Comparison of ENCODE assay signal across 27 cellular contexts in the genomic region with DNA sequence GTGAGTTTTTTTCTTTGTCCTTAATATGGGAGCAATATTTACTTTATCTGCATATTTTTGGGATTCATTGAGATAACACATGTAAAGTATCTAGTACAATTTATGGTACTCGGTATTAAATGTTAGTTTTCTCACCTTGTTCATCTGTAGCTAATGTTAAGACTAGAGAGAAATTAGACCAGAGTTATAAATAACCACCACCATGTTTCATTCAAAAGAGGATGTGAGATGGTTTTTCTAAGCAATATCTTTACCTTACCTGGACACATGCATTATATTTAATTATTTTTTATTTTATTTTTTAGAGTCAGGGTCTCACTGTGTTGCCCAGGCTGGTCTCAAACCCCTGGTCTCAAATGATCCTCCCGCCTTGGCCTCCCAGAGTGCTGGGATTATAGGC. TPM values are rescaled to one million over a fixed set of nuclear protein-coding genes. Genes with fewer than 3 reads are reported as not detected.
A peak's percentile ranks its signal among the peaks of the same experiment; 100 is the strongest.
DNase-seq lines count a peak whose midpoint lies in the region; ATAC-seq, FAIRE-seq and TF ChIP-seq lines count a peak whose summit lies in the region.
"Had no signal": no experiment of that assay in that cellular context is flagged by ENCODE, and none has a peak within 500 bp of the region (broad histone marks: within the 10 kb centered on the region; RNA-seq: fewer than 3 reads in every experiment).

No MANE protein-coding gene starts in this region.

- no peak overlapping the region for H2AFZ ChIP-seq in GM12878 (ENCODE audit: control insufficient read depth, low read depth, low read length)
- H2AFZ ChIP-seq: GM23338 had no signal

- H3K9me3 ChIP-seq in GM12878 (replicated peaks; ENCODE audit: control insufficient read depth, insufficient read depth, low read length): no peaks in the 10 kb centered on the region
- no peaks in the 10 kb centered on the region for H3K9me3 ChIP-seq in A673 (ENCODE audit: low read depth, low read length, poor library complexity, severe bottlenecking)
- H3K9me3 ChIP-seq: thyroid gland had no signal

- SMC1A ChIA-PET in GM12878 (lab: Charles Lee; ENCODE audit: uncharacterized antibody, unreplicated experiment): interaction anchor here (0.6 to 2.6 kb wide), 7 partner anchors 11 to 183 kb away, joined by 3 to 9 read pairs (median 3); no protein-coding TSS in a partner anchor

- H3K36me3 ChIP-seq in GM12878 (ENCODE audit: control insufficient read depth in 2 of 2, insufficient read depth in 2 of 2, low read length in 1 of 2) (no peaks in the 10 kb centered on the region), A673 (ENCODE audit: insufficient read depth, low read length, poor library complexity, severe bottlenecking) (no peaks in the 10 kb centered on the region)
- H3K36me3 ChIP-seq: thyroid gland had no signal

- no peak overlapping the region for H3K9ac ChIP-seq in GM12878 (ENCODE audit: control insufficient read depth, insufficient read depth, low read length)

- no peak for FAIRE-seq in GM12878 (lab: Jason Lieb, UNC)
- FAIRE-seq: astrocyte, K562 had no signal

- in situ Hi-C loops in GM12878 (cut with MboI): no loop called here

- peak overlapping the region; percentile 60 for H3K4me2 ChIP-seq in GM12878 (ENCODE audit: control insufficient read depth, insufficient read depth)
- H3K4me2 ChIP-seq: GM23338 had no signal

- no peak for TF ChIP-seq RAD21 in GM12878 (IDR thresholded peaks at IDR 0.05; ENCODE audit: insufficient read depth, low read depth, low read length)

- H3K4me3 ChIP-seq in GM12878: no peak overlapping the region
- no peak overlapping the region for H3K4me3 ChIP-seq in A673 (ENCODE audit: low read depth, low read length, poor library complexity, severe bottlenecking)
- H3K4me3 ChIP-seq: GM23338, K562, left ventricle myocardium inferior, SK-N-MC, thyroid gland had no signal

- 90% methylated on average over 2 of the region's 2 CpGs for WGBS in GM12878 (ENCODE audit: insufficient coverage, insufficient replicate concordance, low lambda C conversion rate, missing lambda C conversion rate)

- TF ChIP-seq POLR2A in GM12878 (IDR thresholded peaks at IDR 0.05; ENCODE audit: low read depth, low read length): no peak

- intact Hi-C loops in GM12878 (cut with micrococcal nuclease; ENCODE audit: unreplicated experiment): no loop called here
- intact Hi-C loops in A673 (cut with micrococcal nuclease; ENCODE audit: unreplicated experiment): no loop called here

- H4K20me1 ChIP-seq in GM12878 (ENCODE audit: control insufficient read depth, insufficient read depth): no peaks in the 10 kb centered on the region

- ATAC-seq in GM18517 (IDR thresholded peaks at IDR 0.05; ENCODE audit: unreplicated experiment) (peak; percentile 40), GM21526 (IDR thresholded peaks at IDR 0.05; ENCODE audit: low FRiP score, unreplicated experiment) (peak; percentile 51), HG03095 (IDR thresholded peaks at IDR 0.05; ENCODE audit: unreplicated experiment) (peak; percentile 48), GM12878 (peak; percentile 74)
- ATAC-seq: activated CD8-positive, alpha-beta memory T cell treated with anti-CD3 and anti-CD28 coated beads, Interleukin-2, amount 10 ng/mL, durations not matched to agents 7 days and 5 days; K562; naive thymus-derived CD8-positive, alpha-beta T cell; right cardiac atrium had no signal

- H3K27ac ChIP-seq in GM12878 (ENCODE audit: control insufficient read depth, insufficient read depth) (0 out of 2 replicates have a peak overlapping the region, but pooled peaks have one; percentile 6), A673 (ENCODE audit: low read depth, low read length, poor library complexity, severe bottlenecking) (no peak overlapping the region)
- H3K27ac ChIP-seq: left ventricle myocardium inferior, SK-N-MC, thyroid gland had no signal

- DNase-seq in GM12878 (ENCODE audit: low read depth, low spot score) (no peak), hepatic stellate cell (ENCODE audit: low spot score) (no peak), DMS79 (lab: John Stamatoyannopoulos, UW) (no peak), A673 (ENCODE audit: low spot score) (no peak), cerebellar nuclear complex (lab: John Stamatoyannopoulos, UW) (no peak)
- DNase-seq: activated CD4-positive, alpha-beta T cell treated with anti-CD3 and anti-CD28 coated beads, Interleukin-2, amount 10 ng/mL, durations not matched to agents 24 days and 14 days; activated CD8-positive, alpha-beta memory T cell treated with anti-CD3 and anti-CD28 coated beads, Interleukin-2, amount 10 ng/mL, durations not matched to agents 7 days and 5 days; CD4-positive, alpha-beta memory T cell; DMS 273 treated with DMSO at 0.1 percent for 48 hours; erythroblast; foreskin fibroblast; GF-D8; hippocampal formation; left ventricle myocardium inferior; naive thymus-derived CD8-positive, alpha-beta T cell; NCI-H2171 treated with DMSO at 0.1 percent for 48 hours; NCI-H524 treated with DMSO at 0.1 percent for 48 hours; right cardiac atrium; stimulated activated CD4-positive, alpha-beta T cell treated with anti-CD3 and anti-CD28 coated beads, Interleukin-4, amount 100 ng/mL, for 24 hours; thyroid gland had no signal

- TF ChIP-seq CTCF in GM12878 (IDR thresholded peaks at IDR 0.05 in 2 of 3, conservative IDR thresholded peaks at IDR 0.05 in 1 of 3; ENCODE audit: control insufficient read depth in 2 of 3, extremely low read depth in 1 of 3, insufficient read depth in 1 of 3, low read depth in 3 of 3, low read length in 3 of 3) (no peak), A673 (conservative IDR thresholded peaks at IDR 0.05; ENCODE audit: low read depth, low read length) (no peak)

- H3K79me2 ChIP-seq in GM12878 (ENCODE audit: control insufficient read depth, insufficient read depth, low read length): no peaks in the 10 kb centered on the region

- CTCF ChIA-PET in GM12878 (lab: Yijun Ruan, JAX): interaction anchor here (1.0 to 3.6 kb wide), 4 partner anchors 14 to 23 kb away, joined by 3 to 23 read pairs (median 8); no protein-coding TSS in a partner anchor
- CTCF ChIA-PET in A673 (lab: Charles Lee): interaction anchor here (0.6 kb wide), 1 partner anchor 18 kb away, joined by 3 read pairs; no protein-coding TSS in a partner anchor

- POLR2A ChIA-PET in GM12878 (lab: Charles Lee) (no interaction called here), A673 (lab: Charles Lee; ENCODE audit: low non-redundant PET) (no interaction called here)

- BruUV-seq in GM12878 (replicated peaks; lab: Mats Ljungman, UMichigan) (no TSS peak), A673 (replicated peaks; lab: Mats Ljungman, UMichigan) (no TSS peak)

- RAD21 ChIA-PET in GM12878 (lab: Charles Lee; ENCODE audit: unreplicated experiment): interaction anchor here (0.9 to 2.2 kb wide), 2 partner anchors 24 to 27 kb away, joined by 3 to 5 read pairs; no protein-coding TSS in a partner anchor

- no peak for TF ChIP-seq EP300 in GM12878 (IDR thresholded peaks at IDR 0.05; ENCODE audit: borderline replicate concordance in 1 of 2, control insufficient read depth in 1 of 2, low read depth in 2 of 2, low read length in 2 of 2)

- H3K4me1 ChIP-seq in GM12878 (ENCODE audit: control insufficient read depth, insufficient read depth, low read length) (peaks cover 25% of the 10 kb centered on the region), A673 (ENCODE audit: insufficient read depth, low read length, poor library complexity, severe bottlenecking) (peaks cover 14% of the 10 kb centered on the region)

- H3K27me3 ChIP-seq in GM12878 (replicated peaks in 1 of 2; ENCODE audit: control insufficient read depth in 2 of 2, insufficient read depth in 2 of 2, low read length in 1 of 2): no peaks in the 10 kb centered on the region
- no peaks in the 10 kb centered on the region for H3K27me3 ChIP-seq in A673 (replicated peaks; ENCODE audit: insufficient read depth, low read depth, low read length, poor library complexity)
- H3K27me3 ChIP-seq: thyroid gland had no signal

TF ChIP-seq in GM12878, 131 proteins besides CTCF, POLR2A, EP300 and RAD21:
- TF ChIP-seq, protein P1, sequence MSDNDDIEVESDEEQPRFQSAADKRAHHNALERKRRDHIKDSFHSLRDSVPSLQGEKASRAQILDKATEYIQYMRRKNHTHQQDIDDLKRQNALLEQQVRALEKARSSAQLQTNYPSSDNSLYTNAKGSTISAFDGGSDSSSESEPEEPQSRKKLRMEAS (IDR thresholded peaks at IDR 0.05; ENCODE audit: low read depth, low read length): no peak
- TF ChIP-seq MEF2A (IDR thresholded peaks at IDR 0.05; ENCODE audit: insufficient read depth, low read depth, low read length): 0 out of 2 replicates have a peak, but pooled peaks have one; percentile 23
- peak; percentile 49; the same call in 1 of the 2 replicates for TF ChIP-seq SPI1 (IDR thresholded peaks at IDR 0.05; ENCODE audit: borderline replicate concordance, insufficient read depth, low read depth, low read length)
TF ChIP-seq in GM12878: peak in this region for 2.

RNA-seq across cellular contexts. Expression of a gene that starts 18.4 kb away (rescaled TPM):
- 15.7 and 16.7 TPM in 2 replicates for total RNA-seq in GM12878 (2013; cell fraction: nucleolus; rRNA removed)
- total RNA-seq in GM12878 (2014; rRNA removed): 4.1 and 4.7 TPM in 2 replicates
- total RNA-seq in GM12878 (2014; rRNA removed; fragmentation: Illumina TruSeq; extraction: Trizol): 6.3 and 8.6 TPM in 2 replicates
- 4.5 and 4.9 TPM in 2 replicates for total RNA-seq in GM12878 (2021)
- 0.67 TPM for polyA plus RNA-seq in GM12878 (2011; ENCODE audit: low read depth)
- 3.1 and 3.5 TPM in 2 replicates for polyA plus RNA-seq in GM12878 (2011; rRNA removed)
- polyA plus RNA-seq in GM12878 (2011; cell fraction: cytosol; rRNA removed): 2.3 and 2.9 TPM in 2 replicates
- 2.6 and 2.9 TPM in 2 replicates for polyA plus RNA-seq in GM12878 (2011; cell fraction: nucleus; rRNA removed)
- 0.57 and 1.5 TPM in 2 replicates for polyA plus RNA-seq in GM12878 (2012)
- polyA plus RNA-seq in GM12878 (2014; fragmentation: Illumina TruSeq; extraction: Trizol): 5.8 and 5.9 TPM in 2 replicates
- polyA plus RNA-seq in GM12878 (2014; fragmentation: Nextera tagmentation; extraction: Ambion mirVana): 1 to 10 TPM; 1.8 to 1.9 TPM
- 2.5 and 2.6 TPM in 2 replicates for polyA plus RNA-seq in GM12878 (2014; rRNA removed)
- polyA plus RNA-seq in GM12878 (2016; fragmentation: Nextera tagmentation; extraction: Ambion mirVana): 1 to 10 TPM; 1.9 to 2.8 TPM
- polyA minus RNA-seq in GM12878 (2011; rRNA and poly(A)+ RNA removed): 6.2 and 6.3 TPM in 2 replicates
- polyA minus RNA-seq in GM12878 (2011; cell fraction: cytosol; rRNA and poly(A)+ RNA removed): 2.0 and 3.2 TPM in 2 replicates
- polyA minus RNA-seq in GM12878 (2011; cell fraction: nucleus; rRNA and poly(A)+ RNA removed): 3.7 and 7.1 TPM in 2 replicates
- 8.0 and 8.3 TPM in 2 replicates for total RNA-seq in A673 (2021)
- total RNA-seq: activated CD4-positive, alpha-beta T cell treated with anti-CD3 and anti-CD28 coated beads, Interleukin-2, amount 10 ng/mL, durations not matched to agents 24 days and 14 days; CD4-positive, alpha-beta memory T cell had no signal
- polyA plus RNA-seq: CD4-positive, alpha-beta memory T cell had no signal
